In the genomic region with DNA sequence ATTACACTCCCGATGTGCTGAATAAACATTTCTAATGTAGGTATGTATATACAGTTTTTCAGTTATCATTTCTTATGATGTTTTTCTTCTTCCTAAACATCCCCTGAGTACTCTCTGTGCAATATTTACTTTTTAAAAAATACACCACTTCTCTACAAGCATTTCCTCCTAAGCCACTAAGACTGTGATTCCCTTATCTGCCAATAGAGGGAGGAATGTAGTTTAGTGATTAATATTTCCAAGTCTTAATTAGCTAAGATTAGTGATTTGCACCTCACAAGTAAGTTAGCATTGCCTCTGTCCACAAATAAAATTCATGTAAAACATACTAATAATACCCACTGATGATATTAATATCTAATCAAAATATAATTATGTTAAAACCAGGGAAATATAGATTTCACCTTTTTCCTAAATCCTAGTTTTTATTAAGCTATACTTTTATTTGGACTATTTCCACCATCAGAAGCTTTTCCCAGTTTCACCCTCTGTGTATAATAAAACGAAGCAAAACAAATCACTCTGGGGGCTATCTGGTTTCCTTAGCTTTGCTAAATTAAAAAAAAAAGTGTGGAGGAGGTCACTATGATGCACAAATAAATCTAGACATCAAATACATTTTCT, we compare ENCODE assay signal across 8 cellular contexts.
DNase-seq lines count a peak whose midpoint lies in the region; ATAC-seq and TF ChIP-seq lines count a peak whose summit lies in the region.

No MANE protein-coding gene starts in this region.

- H3K36me3 ChIP-seq in left ventricle myocardium inferior (no peaks in the 10 kb centered on the region), gastroesophageal sphincter (no peaks in the 10 kb centered on the region), upper lobe of right lung (no peaks in the 10 kb centered on the region)

- peak; percentile 70 for TF ChIP-seq CTCF in left ventricle myocardium inferior (IDR thresholded peaks at IDR 0.05; ENCODE audit: borderline replicate concordance)
- TF ChIP-seq CTCF in gastroesophageal sphincter (IDR thresholded peaks at IDR 0.05), result peak in 3 of 4 experiments; percentile 30 to 58 (median 40)
- peak; percentile 69 for TF ChIP-seq CTCF in upper lobe of right lung (IDR thresholded peaks at IDR 0.05)

- no peak for TF ChIP-seq POLR2A in gastroesophageal sphincter (IDR thresholded peaks at IDR 0.05)

- H3K4me3 ChIP-seq in left ventricle myocardium inferior (no peak overlapping the region), gastroesophageal sphincter (no peak overlapping the region), upper lobe of right lung (no peak overlapping the region)

- H3K27ac ChIP-seq in left ventricle myocardium inferior (replicated peaks) (no peak overlapping the region), gastroesophageal sphincter (no peak overlapping the region), upper lobe of right lung (no peak overlapping the region)

- no peak for DNase-seq in left ventricle myocardium inferior
- DNase-seq in left cardiac atrium, result no peak
- peak; percentile 9 for DNase-seq in RPMI8226
- no peak for DNase-seq in upper lobe of right lung
- DNase-seq in DMS114 treated with DMSO at 0.1 percent for 48 hours (lab: John Stamatoyannopoulos, UW; ENCODE audit: unreplicated experiment), result no peak

- no peaks in the 10 kb centered on the region for H3K9me3 ChIP-seq in left ventricle myocardium inferior (replicated peaks)
- H3K9me3 ChIP-seq in gastroesophageal sphincter, result no peaks in the 10 kb centered on the region
- H3K9me3 ChIP-seq in upper lobe of right lung, result no peaks in the 10 kb centered on the region

- intact Hi-C loops in left ventricle myocardium inferior (cut with micrococcal nuclease), result no loop called here
- intact Hi-C loops in left cardiac atrium (cut with DNase I), result no loop called here
- intact Hi-C loops in upper lobe of right lung (cut with DNase I), result no loop called here

- no peaks in the 10 kb centered on the region for H3K27me3 ChIP-seq in left ventricle myocardium inferior (ENCODE audit: low read depth)
- H3K27me3 ChIP-seq in gastroesophageal sphincter, result no peaks in the 10 kb centered on the region
- no peaks in the 10 kb centered on the region for H3K27me3 ChIP-seq in upper lobe of right lung

- WGBS in gastroesophageal sphincter (ENCODE audit: low coverage in 1 of 2), 2 donors, result 66 to 80% methylated on average over 2 of the region's 2 CpGs

- ATAC-seq in left cardiac atrium, result no peak
- no peak for ATAC-seq in gastroesophageal sphincter
- peak; percentile 48 for ATAC-seq in upper lobe of right lung
- no peak for ATAC-seq in HG02973 (IDR thresholded peaks at IDR 0.05; ENCODE audit: unreplicated experiment)
- ATAC-seq in GM21737 (IDR thresholded peaks at IDR 0.05; ENCODE audit: unreplicated experiment), result no peak

- TF ChIP-seq EP300 in gastroesophageal sphincter (IDR thresholded peaks at IDR 0.05), result no peak

- H3K4me1 ChIP-seq in left ventricle myocardium inferior (no peaks in the 10 kb centered on the region), gastroesophageal sphincter (no peaks in the 10 kb centered on the region), upper lobe of right lung (peaks cover 6% of the 10 kb centered on the region)
